ENCODE assay signal across 19 cellular contexts in the genomic region with DNA sequence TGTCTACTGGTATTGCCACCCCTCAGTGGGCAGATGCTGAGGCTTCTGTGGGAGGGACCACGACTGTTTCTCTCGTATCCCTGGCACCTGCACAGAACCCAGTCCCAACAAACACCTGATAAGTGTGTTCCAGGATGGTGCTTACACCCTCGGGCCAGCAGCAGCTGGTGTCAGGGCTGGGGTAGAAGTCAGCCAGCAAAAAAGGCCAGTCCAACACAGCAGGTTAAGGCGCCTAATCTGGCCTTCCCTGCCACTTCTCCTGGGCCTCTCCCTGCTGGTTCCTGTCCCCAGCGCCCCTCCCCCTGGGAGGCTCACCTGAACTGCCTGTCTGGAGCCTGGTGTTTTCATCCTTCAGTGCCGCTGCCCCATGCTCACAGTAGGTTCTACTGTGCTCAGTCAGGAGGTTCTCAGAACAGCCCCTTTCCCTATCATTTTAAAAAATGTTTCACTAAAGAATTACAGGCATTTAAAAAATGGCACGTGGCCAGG.
"Had no signal": no experiment of that assay in that cellular context is flagged by ENCODE, and none has a peak within 500 bp of the region (broad histone marks: within the 10 kb centered on the region; RNA-seq: fewer than 3 reads in every experiment).

No MANE protein-coding gene starts in this region.

- H3K4me1 Mint-ChIP-seq: activated CD4-positive, alpha-beta T cell treated with anti-CD3 and anti-CD28 coated beads, Interleukin-2, amount 10 ng/mL, durations not matched to agents 7 days and 5 days; activated naive CD8-positive, alpha-beta T cell treated with anti-CD3 and anti-CD28 coated beads for 36 hours; naive thymus-derived CD8-positive, alpha-beta T cell had no signal

- H3K9me3 Mint-ChIP-seq: activated CD4-positive, alpha-beta T cell treated with anti-CD3 and anti-CD28 coated beads, Interleukin-2, amount 10 ng/mL, durations not matched to agents 7 days and 5 days; activated naive CD8-positive, alpha-beta T cell treated with anti-CD3 and anti-CD28 coated beads for 36 hours; activated T-cell treated with anti-CD3 and anti-CD28 coated beads, Interleukin-2, amount 50 U/mL, for 72 hours; dendritic cell treated with granulocyte-macrophage colony-stimulating factor and Interleukin-4, amounts not matched to agents 40 ng/mL and 50 ng/mL, for 4 days; naive thymus-derived CD8-positive, alpha-beta T cell; stimulated activated naive CD8-positive, alpha-beta T cell treated with anti-CD3 and anti-CD28 coated beads, Interleukin-15, Interleukin-2, amounts not matched to agents 100 ng/mL and 50 ng/mL, for 24 hours; type B pancreatic cell had no signal

- H3K27me3 ChIP-seq: brain microvascular endothelial cell, suprapubic skin had no signal

- H3K27me3 Mint-ChIP-seq: activated CD4-positive, alpha-beta T cell treated with anti-CD3 and anti-CD28 coated beads, Interleukin-2, amount 10 ng/mL, durations not matched to agents 7 days and 5 days; activated naive CD8-positive, alpha-beta T cell treated with anti-CD3 and anti-CD28 coated beads for 36 hours; dendritic cell treated with granulocyte-macrophage colony-stimulating factor and Interleukin-4, amounts not matched to agents 40 ng/mL and 50 ng/mL, for 4 days; naive thymus-derived CD8-positive, alpha-beta T cell; stimulated activated naive CD8-positive, alpha-beta T cell treated with anti-CD3 and anti-CD28 coated beads, Interleukin-15, Interleukin-2, amounts not matched to agents 100 ng/mL and 50 ng/mL, for 24 hours; type B pancreatic cell had no signal

- H3K4me3 Mint-ChIP-seq: activated CD4-positive, alpha-beta T cell treated with anti-CD3 and anti-CD28 coated beads, Interleukin-2, amount 10 ng/mL, durations not matched to agents 7 days and 5 days; activated naive CD8-positive, alpha-beta T cell treated with anti-CD3 and anti-CD28 coated beads for 36 hours; activated T-cell treated with anti-CD3 and anti-CD28 coated beads, Interleukin-2, amount 50 U/mL, for 72 hours; dendritic cell treated with granulocyte-macrophage colony-stimulating factor and Interleukin-4, amounts not matched to agents 40 ng/mL and 50 ng/mL, for 4 days; naive thymus-derived CD8-positive, alpha-beta T cell; stimulated activated naive CD8-positive, alpha-beta T cell treated with anti-CD3 and anti-CD28 coated beads, Interleukin-15, Interleukin-2, amounts not matched to agents 100 ng/mL and 50 ng/mL, for 24 hours; type B pancreatic cell had no signal

- H3K36me3 Mint-ChIP-seq: activated naive CD8-positive, alpha-beta T cell treated with anti-CD3 and anti-CD28 coated beads for 36 hours; naive thymus-derived CD8-positive, alpha-beta T cell; type B pancreatic cell had no signal

- H3K27ac ChIP-seq: brain microvascular endothelial cell, suprapubic skin had no signal

- H3K36me3 ChIP-seq: brain microvascular endothelial cell, suprapubic skin had no signal

- ATAC-seq: activated T-cell treated with anti-CD3 and anti-CD28 coated beads, Interleukin-2, amount 50 U/mL, for 72 hours; mucosa of descending colon; naive thymus-derived CD8-positive, alpha-beta T cell had no signal

- H3K4me3 ChIP-seq: mucosa of descending colon, suprapubic skin had no signal

- DNase-seq: activated CD4-positive, alpha-beta T cell treated with anti-CD3 and anti-CD28 coated beads, Interleukin-2, amount 10 ng/mL, durations not matched to agents 7 days and 5 days; activated CD8-positive, alpha-beta memory T cell treated with anti-CD3 and anti-CD28 coated beads, Interleukin-2, amount 50 U/mL, for 48 hours; activated gamma-delta T cell; activated naive CD8-positive, alpha-beta T cell treated with anti-CD3 and anti-CD28 coated beads for 36 hours; activated T-cell treated with anti-CD3 and anti-CD28 coated beads, Interleukin-2, amount 50 U/mL, for 72 hours; brain microvascular endothelial cell; cerebellar nuclear complex; effector memory CD4-positive, alpha-beta T cell; foreskin melanocyte; mammary epithelial cell; naive thymus-derived CD8-positive, alpha-beta T cell; small intestine; stimulated activated CD4-positive, alpha-beta T cell treated with anti-CD3 and anti-CD28 coated beads, Interleukin-4, amount 100 ng/mL, for 4 hours; stimulated activated CD8-positive, alpha-beta memory T cell treated with anti-CD3 and anti-CD28 coated beads, Interleukin-4, amount 100 ng/mL, for 48 hours had no signal

- H3K27ac Mint-ChIP-seq: activated CD4-positive, alpha-beta T cell treated with anti-CD3 and anti-CD28 coated beads, Interleukin-2, amount 10 ng/mL, durations not matched to agents 7 days and 5 days; activated naive CD8-positive, alpha-beta T cell treated with anti-CD3 and anti-CD28 coated beads for 36 hours; activated T-cell treated with anti-CD3 and anti-CD28 coated beads, Interleukin-2, amount 50 U/mL, for 72 hours; dendritic cell treated with granulocyte-macrophage colony-stimulating factor and Interleukin-4, amounts not matched to agents 40 ng/mL and 50 ng/mL, for 4 days; naive thymus-derived CD8-positive, alpha-beta T cell; stimulated activated naive CD8-positive, alpha-beta T cell treated with anti-CD3 and anti-CD28 coated beads, Interleukin-15, Interleukin-2, amounts not matched to agents 100 ng/mL and 50 ng/mL, for 24 hours; type B pancreatic cell had no signal

- H3K9me3 ChIP-seq: mucosa of descending colon, suprapubic skin had no signal
